Comparison of ENCODE assay signal across 8 cellular contexts in genomic region chr15:82540984-82541431, GRCh38. TPM values are rescaled to one million over a fixed set of nuclear protein-coding genes. Genes with fewer than 3 reads are reported as not detected.
DNase-seq lines count a peak whose midpoint lies in the region; ATAC-seq and TF ChIP-seq lines count a peak whose summit lies in the region.

No MANE protein-coding gene starts in this region.

- H3K27ac ChIP-seq in H9 (ENCODE audit: insufficient read length, low read depth, low read length) = no peak overlapping the region

- H4K20me1 ChIP-seq in H9 (ENCODE audit: control insufficient read depth, insufficient read depth, insufficient read length) = no peaks in the 10 kb centered on the region

- peaks cover 6% of the 10 kb centered on the region for H3K23me2 ChIP-seq in H9 (ENCODE audit: insufficient read length, low read depth, low read length, poor library complexity, severe bottlenecking)

- no peaks in the 10 kb centered on the region; the same call in none of the 2 replicates for H3K27me3 Mint-ChIP-seq in H9 (ENCODE audit: low read depth)
- H3K27me3 Mint-ChIP-seq in WTC11 (ENCODE audit: low read depth) = 0 out of 2 replicates have a peak, but pooled peaks cover 4% of the 10 kb centered on the region
- peaks cover 5% of the 10 kb centered on the region for H3K27me3 Mint-ChIP-seq in osteocyte (ENCODE audit: unreplicated experiment)

- H3K27ac Mint-ChIP-seq in H9 (peak overlapping the region; percentile 52 to 97 (median 96)), WTC11 (peak overlapping the region; percentile 82), osteocyte (ENCODE audit: unreplicated experiment) (peak overlapping the region; percentile 98)

- no peaks in the 10 kb centered on the region for H3K79me1 ChIP-seq in H9 (ENCODE audit: insufficient read depth, low read depth, low read length, poor library complexity, severe bottlenecking)

- no peak overlapping the region for H2BK120ac ChIP-seq in H9 (ENCODE audit: low read depth, low read length, poor library complexity, severe bottlenecking)

- H3K27me3 ChIP-seq in H9 (ENCODE audit: insufficient read depth, low read length) = no peaks in the 10 kb centered on the region

- no peaks in the 10 kb centered on the region for H3K9me3 ChIP-seq in H9 (ENCODE audit: control insufficient read depth, low read depth, low read length)

- no peak overlapping the region for H3T11ph ChIP-seq in H9 (ENCODE audit: low read length)

- no peak overlapping the region for H2BK15ac ChIP-seq in H9 (ENCODE audit: low read depth, low read length)

- CTCF ChIA-PET in WTC11 (lab: Charles Lee) = interaction anchor here (0.8 to 4.8 kb wide), 8 partner anchors 10 to 106 kb away, joined by 3 to 83 read pairs (median 4); partner anchors contain the start of gene CPEB1

- H3K9me3 Mint-ChIP-seq in H9 (peaks cover 0 to 8% of the 10 kb centered on the region in 2 experiments; a peak in 1 of 5 replicates), WTC11 (no peaks in the 10 kb centered on the region), osteocyte (ENCODE audit: unreplicated experiment) (no peaks in the 10 kb centered on the region)

- peak overlapping the region; percentile 99 for H3K4me3 ChIP-seq in fibroblast of the aortic adventitia (ENCODE audit: low read depth, low read length)

- H3K14ac ChIP-seq in H9 (ENCODE audit: insufficient read depth, low read length) = no peak overlapping the region

- no CpG with 5 or more reads among the region's 11 CpGs for WGBS in H9 (ENCODE audit: extremely low coverage, insufficient read length, low lambda C conversion rate)

- peak overlapping the region; percentile 48 for H3K9ac ChIP-seq in H9 (ENCODE audit: extremely low read depth, insufficient read length, low read length)

- no peak overlapping the region for H4K5ac ChIP-seq in H9 (ENCODE audit: insufficient read length, low read depth, low read length)

- no peak overlapping the region for H2AK5ac ChIP-seq in H9 (ENCODE audit: insufficient read length, low read length)

- no peak overlapping the region for H2BK12ac ChIP-seq in H9 (ENCODE audit: insufficient read length, low read depth, low read length)

- ATAC-seq in WTC11 = peak; percentile 20
- no peak for ATAC-seq in HG02840 (IDR thresholded peaks at IDR 0.05; ENCODE audit: low FRiP score, unreplicated experiment)

- H3K36me3 Mint-ChIP-seq in H9 (ENCODE audit: insufficient read depth in 1 of 3, low read depth in 3 of 3) = peaks cover 37 to 40% (median 40%) of the 10 kb centered on the region in 3 experiments
- peaks cover 40% of the 10 kb centered on the region for H3K36me3 Mint-ChIP-seq in WTC11
- peaks cover 23% of the 10 kb centered on the region for H3K36me3 Mint-ChIP-seq in osteocyte (ENCODE audit: unreplicated experiment)

- H3K4me1 ChIP-seq in H9 (ENCODE audit: insufficient read depth, low read length) = peaks cover 6% of the 10 kb centered on the region; the same call in 1 of the 2 replicates

- no peak overlapping the region for H3K56ac ChIP-seq in H9 (ENCODE audit: insufficient read length, low read depth, low read length)

- H2BK20ac ChIP-seq in H9 (ENCODE audit: low read depth, low read length, poor library complexity, severe bottlenecking) = no peak overlapping the region

- peak; percentile 50 for DNase-seq in H9
- peak; percentile 46 for DNase-seq in WTC11 (ENCODE audit: low spot score)
- peak; percentile 35 for DNase-seq in fibroblast of the aortic adventitia (ENCODE audit: low read depth)
- no peak for DNase-seq in osteocyte (ENCODE audit: extremely low spot score, unreplicated experiment)
- no peak for DNase-seq in 8988T
- DNase-seq in NCI-H1694 treated with DMSO at 0.1 percent for 48 hours (lab: John Stamatoyannopoulos, UW) = no peak
- no peak for DNase-seq in AML-193 (lab: John Stamatoyannopoulos, UW)

- H4K8ac ChIP-seq in H9 (replicated peaks; ENCODE audit: insufficient read length, low read depth, low read length) = no peak overlapping the region

- no peak overlapping the region for H2BK5ac ChIP-seq in H9 (ENCODE audit: insufficient read length, low read length)

- H3K4me3 Mint-ChIP-seq in H9 = peak overlapping the region; percentile 95 to 99
- peak overlapping the region; percentile 86 for H3K4me3 Mint-ChIP-seq in WTC11
- peak overlapping the region; percentile 96 for H3K4me3 Mint-ChIP-seq in osteocyte (ENCODE audit: unreplicated experiment)

- no peak overlapping the region for H4K91ac ChIP-seq in H9 (ENCODE audit: insufficient read length, low read depth, low read length)

- peak overlapping the region; percentile 81 for H3K4me2 ChIP-seq in H9 (ENCODE audit: insufficient read depth, insufficient read length, low read length)

- no peak overlapping the region for H3K4ac ChIP-seq in H9 (ENCODE audit: low read depth, low read length)

- POLR2A ChIA-PET in WTC11 (lab: Charles Lee) = interaction anchor here (0.6 to 1.5 kb wide), 4 partner anchors 65 to 209 kb away, joined by 3 to 7 read pairs (median 4); no protein-coding TSS in a partner anchor

- no peak overlapping the region for H3K23ac ChIP-seq in H9 (ENCODE audit: insufficient read length, low read depth, low read length)

- no peak overlapping the region for H3K18ac ChIP-seq in H9 (ENCODE audit: insufficient read length, low read depth, low read length)

- no peak overlapping the region for H2AFZ ChIP-seq in H9 (ENCODE audit: low read length)

- peaks cover 12% of the 10 kb centered on the region; the same call in 1 of the 2 replicates for H3K79me2 ChIP-seq in H9 (ENCODE audit: insufficient read depth, low read length)

- H3K4me1 Mint-ChIP-seq in H9 (peaks cover 41% of the 10 kb centered on the region in 2 experiments), WTC11 (peaks cover 43% of the 10 kb centered on the region), osteocyte (ENCODE audit: unreplicated experiment) (peaks cover 30% of the 10 kb centered on the region)

- no peak for TF ChIP-seq CTCF in H9 (conservative IDR thresholded peaks at IDR 0.05)
- TF ChIP-seq CTCF in WTC11 (IDR thresholded peaks at IDR 0.05) = no peak
- no peak for TF ChIP-seq CTCF in fibroblast of the aortic adventitia (IDR thresholded peaks at IDR 0.05; ENCODE audit: insufficient read depth, low read length)
- TF ChIP-seq CTCF in osteocyte (IDR thresholded peaks at IDR 0.05) = no peak

TF ChIP-seq in WTC11, 78 proteins besides CTCF, POLR2A, EP300 and RAD21:
- no peak for TF ChIP-seq NFATC4 (CRISPR knock-in tag; IDR thresholded peaks at IDR 0.05)
- no peak for TF ChIP-seq MXD4 (CRISPR knock-in tag; IDR thresholded peaks at IDR 0.05; ENCODE audit: borderline replicate concordance)
- no peak for TF ChIP-seq PREB (CRISPR knock-in tag; IDR thresholded peaks at IDR 0.05; ENCODE audit: borderline replicate concordance)
- no peak for TF ChIP-seq ZNF416 (CRISPR knock-in tag; IDR thresholded peaks at IDR 0.05)
- TF ChIP-seq FOXP1 (CRISPR knock-in tag; IDR thresholded peaks at IDR 0.05; ENCODE audit: borderline replicate concordance) = no peak
- TF ChIP-seq CREB1 (CRISPR knock-in tag; IDR thresholded peaks at IDR 0.05) = no peak
- TF ChIP-seq ATF3 (CRISPR knock-in tag; conservative IDR thresholded peaks at IDR 0.05) = no peak
- no peak for TF ChIP-seq ATF1 (CRISPR knock-in tag; IDR thresholded peaks at IDR 0.05)
- TF ChIP-seq NR3C1 (CRISPR knock-in tag; conservative IDR thresholded peaks at IDR 0.05; ENCODE audit: low read depth) = no peak
- TF ChIP-seq JUN (CRISPR knock-in tag; IDR thresholded peaks at IDR 0.05) = no peak
TF ChIP-seq in WTC11: peak in this region for 0.

RNA-seq across cellular contexts. Expression of gene RPS17, which starts 0.8 kb away (rescaled TPM):
- total RNA-seq in H9 (2021) (2,597 and 2,660 TPM in 2 replicates), WTC11 (2021) (2,241 to 2,715 TPM (median 2,561 TPM) in 3 replicates), fibroblast of the aortic adventitia (ENCODE audit: low replicate concordance) (1,865 and 2,773 TPM in 2 replicates), osteocyte (1,272 and 1,309 TPM in 2 replicates)

Comparison
In these comparisons a context has a peak if more than half of its experiments do, and no peak if none do; other contexts are left out.
1. DNase-seq: peak in H9 (single experiment), WTC11 (single experiment) and fibroblast of the aortic adventitia (single experiment); none in osteocyte (single experiment), 8988T (single experiment), NCI-H1694 treated with DMSO at 0.1 percent for 48 hours (single experiment) and AML-193 (0 of 2).
2. Peak in every context shown above with its lines, with median percentiles within 50 percentile points of each other: H3K27ac Mint-ChIP-seq and H3K4me3 Mint-ChIP-seq.